Comparison of ENCODE assay signal across 1 cellular context in genomic region chr3:155805802-155806618, GRCh38.
TF ChIP-seq lines count a peak whose summit lies in the region.

C3orf33 (minus strand) TSS chr3:155806278; CDS start chr3:155806252, 26 bp downstream.

TF ChIP-seq in HepG2, 621 proteins besides CTCF, POLR2A, EP300 and RAD21 (continued from another document and continues in another):
- TF ChIP-seq PBX3 (CRISPR knock-in tag; IDR thresholded peaks at IDR 0.05; ENCODE audit: borderline replicate concordance) (no peak), ZKSCAN5 (CRISPR knock-in tag; IDR thresholded peaks at IDR 0.05) (no peak), ZNF260 (CRISPR knock-in tag; IDR thresholded peaks at IDR 0.05; ENCODE audit: borderline replicate concordance, low read depth) (no peak), NFKB2 (CRISPR knock-in tag; IDR thresholded peaks at IDR 0.05; ENCODE audit: borderline replicate concordance) (peak; percentile 85; the same call in 1 of the 2 replicates), MZF1 (CRISPR knock-in tag; IDR thresholded peaks at IDR 0.05; ENCODE audit: borderline replicate concordance) (no peak), NFKBIZ (CRISPR knock-in tag; IDR thresholded peaks at IDR 0.05) (no peak), RFX1 (IDR thresholded peaks at IDR 0.05) (no peak), TFAP4 (IDR thresholded peaks at IDR 0.05; ENCODE audit: borderline replicate concordance, low read depth) (no peak), NONO (IDR thresholded peaks at IDR 0.05) (no peak), NONO (CRISPR knock-in tag; conservative IDR thresholded peaks at IDR 0.05) (peak; percentile 70; the same call in 1 of the 2 replicates), SIX1 (CRISPR knock-in tag; IDR thresholded peaks at IDR 0.05; ENCODE audit: borderline replicate concordance) (no peak), ZNF317 (CRISPR knock-in tag; IDR thresholded peaks at IDR 0.05) (no peak), CBFB (CRISPR knock-in tag; IDR thresholded peaks at IDR 0.05) (0 out of 2 replicates have a peak, but pooled peaks have one; percentile 18), THAP9 (CRISPR knock-in tag; IDR thresholded peaks at IDR 0.05; ENCODE audit: borderline replicate concordance) (no peak), CAMTA2 (CRISPR knock-in tag; IDR thresholded peaks at IDR 0.05; ENCODE audit: borderline replicate concordance) (no peak), FOXM1 (CRISPR knock-in tag; IDR thresholded peaks at IDR 0.05) (no peak), ZNF589 (CRISPR knock-in tag; conservative IDR thresholded peaks at IDR 0.05) (no peak), TEF (CRISPR knock-in tag; IDR thresholded peaks at IDR 0.05) (0 out of 2 replicates have a peak, but pooled peaks have one; percentile 30), RNF2 (conservative IDR thresholded peaks at IDR 0.05; ENCODE audit: low read depth) (peak; percentile 62; the same call in 1 of the 2 replicates), KIAA2018 (CRISPR knock-in tag; IDR thresholded peaks at IDR 0.05; ENCODE audit: borderline replicate concordance) (no peak), ZNF296 (CRISPR knock-in tag; conservative IDR thresholded peaks at IDR 0.05) (no peak), MEIS2 (CRISPR knock-in tag; IDR thresholded peaks at IDR 0.05) (peak; percentile 87; the same call in 1 of the 2 replicates), E2F5 (CRISPR knock-in tag; conservative IDR thresholded peaks at IDR 0.05) (0 out of 2 replicates have a peak, but pooled peaks have one; percentile 52), XBP1 (CRISPR knock-in tag; IDR thresholded peaks at IDR 0.05) (no peak), ZNF576 (CRISPR knock-in tag; IDR thresholded peaks at IDR 0.05) (no peak), REPIN1 (CRISPR knock-in tag; IDR thresholded peaks at IDR 0.05; ENCODE audit: borderline replicate concordance, low read depth) (peak; percentile 92), ZNF569 (CRISPR knock-in tag; IDR thresholded peaks at IDR 0.05; ENCODE audit: borderline replicate concordance) (0 out of 2 replicates have a peak, but pooled peaks have one; percentile 77), TOPORS (CRISPR knock-in tag; IDR thresholded peaks at IDR 0.05) (peak; percentile 63; the same call in 1 of the 2 replicates), ZNF775 (CRISPR knock-in tag; IDR thresholded peaks at IDR 0.05; ENCODE audit: borderline replicate concordance) (no peak), ZNF670 (CRISPR knock-in tag; IDR thresholded peaks at IDR 0.05; ENCODE audit: borderline replicate concordance) (peak; percentile 82; the same call in 1 of the 2 replicates), RBFOX2 (IDR thresholded peaks at IDR 0.05; ENCODE audit: low read depth, low read length) (peak; percentile 87), ZNF253 (CRISPR knock-in tag; IDR thresholded peaks at IDR 0.05; ENCODE audit: borderline replicate concordance) (no peak), HOXA5 (CRISPR knock-in tag; IDR thresholded peaks at IDR 0.05) (no peak), MATR3 (CRISPR knock-in tag; IDR thresholded peaks at IDR 0.05) (no peak), ZNF710 (CRISPR knock-in tag; IDR thresholded peaks at IDR 0.05; ENCODE audit: borderline replicate concordance) (no peak), DZIP1 (CRISPR knock-in tag; IDR thresholded peaks at IDR 0.05) (no peak), NCOA2 (CRISPR knock-in tag; IDR thresholded peaks at IDR 0.05) (no peak), ISL2 (CRISPR knock-in tag; IDR thresholded peaks at IDR 0.05) (peak; percentile 61; the same call in 1 of the 2 replicates), CREB1 (IDR thresholded peaks at IDR 0.05) (no peak), CREB1 (CRISPR knock-in tag; IDR thresholded peaks at IDR 0.05) (no peak), RFXANK (CRISPR knock-in tag; IDR thresholded peaks at IDR 0.05) (no peak), IKZF4 (CRISPR knock-in tag; IDR thresholded peaks at IDR 0.05; ENCODE audit: borderline replicate concordance, low read depth, not compliant biosample characterization) (no peak)
